In the genomic region with DNA sequence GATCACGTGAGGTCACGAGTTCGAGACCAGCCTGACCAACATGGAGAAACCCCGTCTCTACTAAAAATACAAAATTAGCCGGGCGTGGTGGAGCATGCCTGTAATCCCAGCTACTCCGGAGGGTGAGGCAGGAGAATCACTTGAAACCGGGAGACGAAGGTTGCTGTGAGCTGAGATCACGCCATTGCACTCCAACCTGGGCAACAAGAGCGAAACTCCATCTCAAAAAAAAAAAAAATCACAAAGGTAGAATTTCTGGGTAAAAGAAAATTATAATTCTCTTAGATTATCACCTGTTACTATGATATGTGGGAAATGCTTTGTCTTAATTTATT, we compare ENCODE assay signal across 11 cellular contexts. TPM values are rescaled to one million over a fixed set of nuclear protein-coding genes. Genes with fewer than 3 reads are reported as not detected.
"Had no signal": no experiment of that assay in that cellular context is flagged by ENCODE, and none has a peak within 500 bp of the region (broad histone marks: within the 10 kb centered on the region; RNA-seq: fewer than 3 reads in every experiment).

No MANE protein-coding gene starts in this region.

RNA-seq across cellular contexts. Expression of a gene that starts 3.4 kb away (rescaled TPM):
- total RNA-seq: subcutaneous adipose tissue, temporal lobe, thoracic aorta, thyroid gland, tibial nerve, transverse colon, upper lobe of right lung, ureter, urinary bladder, uterus, vagina had no signal
